ENCODE assay signal across 8 cellular contexts in genomic region chr11:69643646-69644045, GRCh38. TPM values are rescaled to one million over a fixed set of nuclear protein-coding genes. Genes with fewer than 3 reads are reported as not detected.
DNase-seq lines count a peak whose midpoint lies in the region; ATAC-seq and TF ChIP-seq lines count a peak whose summit lies in the region.

No MANE protein-coding gene starts in this region.

- H3K4me1 Mint-ChIP-seq in T-cell, result peaks cover 16 to 25% (median 22%) of the 10 kb centered on the region in 3 donors

- POLR2A ChIA-PET in T-cell (lab: Charles Lee), result no interaction called here

- peak overlapping the region; percentile 41 to 88 (median 77) for H3K4me3 Mint-ChIP-seq in T-cell

- H3K27ac Mint-ChIP-seq in T-cell, result no peak overlapping the region

- CTCF ChIA-PET in T-cell (lab: Charles Lee), result interaction anchor here (0.6 to 1.4 kb wide), 4 partner anchors 89 to 542 kb away, joined by 3 to 5 read pairs (median 4); no protein-coding TSS in a partner anchor

- H3K36me3 Mint-ChIP-seq in T-cell, result no peaks in the 10 kb centered on the region

- peak in 2 of 3 experiments; percentile 68 to 72 for DNase-seq in NCI-H1417 (lab: John Stamatoyannopoulos, UW)
- no peak for DNase-seq in NCI-H1417 treated with DMSO at 0.1 percent for 48 hours (lab: John Stamatoyannopoulos, UW)
- DNase-seq in T-cell, result no peak
- DNase-seq in fibroblast of the aortic adventitia (ENCODE audit: low read depth), result no peak
- no peak for DNase-seq in skeletal muscle cell (ENCODE audit: low read depth)
- DNase-seq in NCI-H524 (lab: John Stamatoyannopoulos, UW), result no peak

- no peak for TF ChIP-seq CTCF in fibroblast of the aortic adventitia (IDR thresholded peaks at IDR 0.05; ENCODE audit: insufficient read depth, low read length)

- H3K4me3 ChIP-seq in fibroblast of the aortic adventitia (ENCODE audit: low read depth, low read length) (peak overlapping the region; percentile 98), skeletal muscle cell (ENCODE audit: low read depth, low read length) (peak overlapping the region; percentile 95)

- ATAC-seq in T-cell (replicated peaks in 1 of 4), result peak in 1 of 4 experiments; percentile 7
- no peak for ATAC-seq in HG02938 (IDR thresholded peaks at IDR 0.05; ENCODE audit: unreplicated experiment)
- no peak for ATAC-seq in HG03045 (IDR thresholded peaks at IDR 0.05; ENCODE audit: unreplicated experiment)

- peaks cover 17 to 23% of the 10 kb centered on the region in 2 donors for H3K27me3 Mint-ChIP-seq in T-cell

- no peaks in the 10 kb centered on the region for H3K9me3 Mint-ChIP-seq in T-cell

RNA-seq across cellular contexts. Expression of gene CCND1, which starts 2.7 kb away (rescaled TPM):
- total RNA-seq in T-cell (1 to 10 TPM; 1.0 to 4.2 (median 2.8) TPM), fibroblast of the aortic adventitia (ENCODE audit: low replicate concordance) (344 and 770 TPM in 2 replicates)

RNA-seq across cellular contexts. Expression of gene LTO1, which starts 31.5 kb away (rescaled TPM):
- total RNA-seq in T-cell (10 to 100 TPM; 31.8 to 64.2 (median 57.4) TPM), fibroblast of the aortic adventitia (ENCODE audit: low replicate concordance) (16.4 and 35.2 TPM in 2 replicates)

Comparison
In these comparisons a context has a peak if more than half of its experiments do, and no peak if none do; other contexts are left out.
1. DNase-seq: peak in NCI-H1417 (2 of 3); none in NCI-H1417 treated with DMSO at 0.1 percent for 48 hours (single experiment), T-cell (0 of 34), fibroblast of the aortic adventitia (single experiment), skeletal muscle cell (single experiment) and NCI-H524 (0 of 2).
2. RNA of gene CCND1, which starts 2.7 kb away (total RNA-seq): 344 to 770 TPM in fibroblast of the aortic adventitia; 1.0 to 4.2 TPM in T-cell; every median in the first group is over 10 times any median in the second.